ENCODE assay signal across 8 cellular contexts in the genomic region with DNA sequence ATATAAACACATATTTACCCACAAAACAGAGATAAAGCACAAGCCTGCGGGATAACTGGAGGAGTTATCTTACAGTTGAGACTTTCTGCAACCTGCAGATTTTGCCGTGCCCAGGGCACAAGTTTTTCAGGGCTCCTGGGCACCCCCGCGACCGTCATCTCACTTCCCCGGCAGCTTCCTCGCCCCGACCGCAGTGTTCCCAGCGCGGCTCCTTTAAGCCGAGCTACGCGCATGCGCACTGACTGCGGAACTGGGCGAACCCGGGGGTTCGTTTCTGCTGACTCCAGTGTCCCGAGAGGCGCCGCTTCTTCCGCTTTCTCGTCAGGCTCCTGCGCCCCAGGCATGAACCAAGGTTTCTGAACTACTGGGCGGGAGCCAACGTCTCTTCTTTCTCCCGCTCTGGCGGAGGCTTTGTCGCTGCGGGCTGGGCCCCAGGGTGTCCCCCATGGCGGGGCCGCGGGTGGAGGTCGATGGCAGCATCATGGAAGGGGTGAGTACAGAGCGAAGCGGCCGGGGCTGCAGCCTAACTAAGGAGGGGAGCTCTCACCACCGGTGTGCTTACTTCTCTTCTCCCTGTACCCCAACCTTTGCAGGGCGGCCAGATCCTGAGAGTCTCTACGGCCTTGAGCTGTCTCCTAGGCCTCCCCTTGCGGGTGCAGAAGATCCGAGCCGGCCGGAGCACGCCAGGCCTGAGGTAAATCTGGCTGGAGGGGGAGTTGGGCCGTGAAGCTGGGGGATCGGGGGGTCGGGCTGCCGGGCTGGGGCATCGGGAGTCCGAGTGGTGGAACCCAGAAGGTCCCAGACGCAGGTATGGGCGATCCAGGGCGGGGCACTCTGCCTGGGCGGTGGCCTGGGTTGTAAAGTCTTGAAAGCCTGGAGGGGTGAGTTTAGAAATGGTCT. TPM values are rescaled to one million over a fixed set of nuclear protein-coding genes. Genes with fewer than 3 reads are reported as not detected.
DNase-seq lines count a peak whose midpoint lies in the region; ATAC-seq and TF ChIP-seq lines count a peak whose summit lies in the region.

RTCA (plus strand) TSS at position 286 of the 900 bp plus-strand sequence; CDS start at position 446, 160 bp downstream.

- CTCF ChIA-PET in activated naive CD4-positive, alpha-beta T cell treated with anti-CD3 and anti-CD28 coated beads, Interleukin-2, amount 10 ng/mL, durations not matched to agents 7 days and 5 days (lab: Charles Lee) = interaction anchor here (0.7 to 2.5 kb wide), 3 partner anchors 16 to 86 kb away, joined by 3 to 12 read pairs (median 4); partner anchors contain the start of genes CDC14A and DBT

- H3K4me3 ChIP-seq in HFF-Myc (replicated peaks; ENCODE audit: low read depth, low read length) (peak within 1 kb of the TSS; percentile 96), gastroesophageal sphincter (peak within 1 kb of the TSS; percentile 59 to 92)

- H3K27me3 ChIP-seq in gastroesophageal sphincter = no peaks in the 10 kb centered on the region

- H3K36me3 ChIP-seq in gastroesophageal sphincter = peaks cover 0 to 38% of the 10 kb centered on the region in 2 donors

- TF ChIP-seq POLR2A in gastroesophageal sphincter (IDR thresholded peaks at IDR 0.05) = peak; percentile 47 to 48

- peak within 1 kb of the TSS; percentile 100 for H3K4me3 Mint-ChIP-seq in activated naive CD4-positive, alpha-beta T cell treated with anti-CD3 and anti-CD28 coated beads, Interleukin-2, amount 10 ng/mL, durations not matched to agents 7 days and 5 days

- TF ChIP-seq CTCF in HFF-Myc (IDR thresholded peaks at IDR 0.05; ENCODE audit: low read depth, low read length, missing control alignments) (no peak), gastroesophageal sphincter (IDR thresholded peaks at IDR 0.05) (peak in 1 of 4 experiments; percentile 4)

- peaks cover 5% of the 10 kb centered on the region for H3K27me3 Mint-ChIP-seq in activated naive CD4-positive, alpha-beta T cell treated with anti-CD3 and anti-CD28 coated beads, Interleukin-2, amount 10 ng/mL, durations not matched to agents 7 days and 5 days

- H3K9me3 ChIP-seq in gastroesophageal sphincter = no peaks in the 10 kb centered on the region

- peaks cover 0 to 55% (median 10%) of the 10 kb centered on the region in 3 donors for H3K4me1 ChIP-seq in gastroesophageal sphincter

- H3K27ac Mint-ChIP-seq in activated naive CD4-positive, alpha-beta T cell treated with anti-CD3 and anti-CD28 coated beads, Interleukin-2, amount 10 ng/mL, durations not matched to agents 7 days and 5 days = peak within 1 kb of the TSS; percentile 97

- peak; percentile 99 for ATAC-seq in gastroesophageal sphincter

- TF ChIP-seq EP300 in gastroesophageal sphincter (IDR thresholded peaks at IDR 0.05) = no peak

- H3K36me3 Mint-ChIP-seq in activated naive CD4-positive, alpha-beta T cell treated with anti-CD3 and anti-CD28 coated beads, Interleukin-2, amount 10 ng/mL, durations not matched to agents 7 days and 5 days = peaks cover 40% of the 10 kb centered on the region

- WGBS in gastroesophageal sphincter (ENCODE audit: low coverage in 1 of 2), 2 donors = 0% methylated on average over 1 to 6 of the region's 56 CpGs

- H3K4me1 Mint-ChIP-seq in activated naive CD4-positive, alpha-beta T cell treated with anti-CD3 and anti-CD28 coated beads, Interleukin-2, amount 10 ng/mL, durations not matched to agents 7 days and 5 days = peaks cover 51% of the 10 kb centered on the region

- H3K27ac ChIP-seq in gastroesophageal sphincter = peak within 1 kb of the TSS; percentile 36 to 90 (median 82)

- H3K9me3 Mint-ChIP-seq in activated naive CD4-positive, alpha-beta T cell treated with anti-CD3 and anti-CD28 coated beads, Interleukin-2, amount 10 ng/mL, durations not matched to agents 7 days and 5 days = peaks cover 9% of the 10 kb centered on the region

- DNase-seq in GM03348 (ENCODE audit: low spot score) = peak; percentile 98
- DNase-seq in HFF-Myc (ENCODE audit: extremely low read depth, low read depth) = peak; percentile 86
- peak; percentile 98 for DNase-seq in NAMALWA (ENCODE audit: low spot score)
- peak; percentile 90 for DNase-seq in SK-N-DZ (ENCODE audit: low spot score)
- peak; percentile 97 for DNase-seq in activated naive CD4-positive, alpha-beta T cell treated with anti-CD3 and anti-CD28 coated beads, Interleukin-2, amount 10 ng/mL, durations not matched to agents 7 days and 5 days
- DNase-seq in non-pigmented ciliary epithelial cell (ENCODE audit: low read depth) = peak; percentile 80
- DNase-seq in superior temporal gyrus (ENCODE audit: extremely low spot score) = peak; percentile 98

RNA-seq across cellular contexts. Expression of gene RTCA, which starts in this region (rescaled TPM):
- polyA plus RNA-seq in SK-N-DZ (2014; cell fraction: cytosol; rRNA removed) = 24.2 and 34.5 TPM in 2 replicates
- polyA plus RNA-seq in SK-N-DZ (2014; cell fraction: nucleus; rRNA removed) = 7.7 and 11.1 TPM in 2 replicates
- total RNA-seq in gastroesophageal sphincter = 10 to 100 TPM; 13.2 to 27.1 (median 17.7) TPM

Comparison
In these comparisons a context has a peak if more than half of its experiments do, and no peak if none do; other contexts are left out.
1. Peak in every context shown above with its lines: DNase-seq, ATAC-seq, H3K4me3 ChIP-seq and H3K27ac ChIP-seq.